Comparison of ENCODE assay signal across 9 cellular contexts in the genomic region with DNA sequence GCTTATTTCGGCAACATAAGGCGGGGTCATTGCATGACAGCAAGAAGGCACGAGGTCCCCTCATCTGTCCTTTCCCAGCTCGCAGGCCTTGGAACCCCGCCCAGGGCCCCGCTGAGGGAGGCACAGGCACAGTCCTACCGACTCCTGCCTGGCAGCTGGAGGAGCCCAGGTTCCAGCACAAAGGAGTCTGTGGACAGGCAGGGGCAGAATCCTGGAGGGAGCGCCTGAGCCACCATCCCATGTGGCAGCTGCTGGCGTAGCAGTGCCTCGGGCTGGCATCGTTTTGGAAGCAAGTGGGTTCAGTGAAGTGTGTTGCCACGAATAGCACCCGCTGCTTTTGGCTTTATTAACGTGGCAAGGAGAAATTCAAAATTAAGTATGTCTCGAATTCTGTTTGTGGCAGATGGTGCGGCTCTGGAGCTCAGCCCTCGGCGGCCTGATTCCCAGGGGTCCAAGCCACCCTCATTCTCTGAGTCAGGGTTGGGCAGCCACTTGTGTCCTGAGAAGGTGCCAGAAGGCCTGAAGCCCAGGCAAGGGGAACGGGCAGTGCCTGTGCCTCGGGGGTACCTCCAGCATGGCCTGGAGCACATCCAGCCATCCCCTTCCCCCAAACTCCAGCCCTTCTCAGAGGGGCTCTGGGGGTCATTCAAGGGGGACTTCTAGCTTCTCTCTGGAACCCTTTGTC. TPM values are rescaled to one million over a fixed set of nuclear protein-coding genes. Genes with fewer than 3 reads are reported as not detected.
DNase-seq lines count a peak whose midpoint lies in the region; ATAC-seq and TF ChIP-seq lines count a peak whose summit lies in the region.
"Had no signal": no experiment of that assay in that cellular context is flagged by ENCODE, and none has a peak within 500 bp of the region (broad histone marks: within the 10 kb centered on the region; RNA-seq: fewer than 3 reads in every experiment).

No MANE protein-coding gene starts in this region.

- DNase-seq in NCI-H1694 (lab: John Stamatoyannopoulos, UW) (peak; percentile 80), endodermal cell (peak; percentile 67), SJCRH30 (no peak), UCSD-AML1 (lab: John Stamatoyannopoulos, UW; ENCODE audit: unreplicated experiment) (no peak)

- no peak for TF ChIP-seq CTCF in 22Rv1 (IDR thresholded peaks at IDR 0.05)
- TF ChIP-seq CTCF in endodermal cell (conservative IDR thresholded peaks at IDR 0.05) = no peak

- H3K27ac Mint-ChIP-seq in endodermal cell = no peak overlapping the region
- H3K27ac Mint-ChIP-seq: activated naive CD4-positive, alpha-beta T cell treated with anti-CD3 and anti-CD28 coated beads, Interleukin-2, amount 50 U/mL, for 24 hours had no signal

- no peak overlapping the region for H3K4me3 Mint-ChIP-seq in endodermal cell
- H3K4me3 Mint-ChIP-seq: activated naive CD4-positive, alpha-beta T cell treated with anti-CD3 and anti-CD28 coated beads, Interleukin-2, amount 50 U/mL, for 24 hours had no signal

- H3K9me3 Mint-ChIP-seq in endodermal cell = no peaks in the 10 kb centered on the region
- H3K9me3 Mint-ChIP-seq: activated naive CD4-positive, alpha-beta T cell treated with anti-CD3 and anti-CD28 coated beads, Interleukin-2, amount 50 U/mL, for 24 hours had no signal

- 94 to 95% methylated on average over 13 to 20 of the region's 20 CpGs for WGBS in endodermal cell (ENCODE audit: insufficient coverage in 1 of 2, insufficient read length in 1 of 2), 2 experiments
- WGBS in mesodermal cell (ENCODE audit: insufficient coverage in 2 of 2), 2 experiments = 92 to 94% methylated on average over 19 of the region's 20 CpGs

- H3K4me3 ChIP-seq in endodermal cell (ENCODE audit: low read length) = no peak overlapping the region
- H3K4me3 ChIP-seq in mesodermal cell (ENCODE audit: extremely low read depth, insufficient read depth, low read length, poor library complexity, severe bottlenecking) = no peak overlapping the region
- H3K4me3 ChIP-seq in SJCRH30 = no peak overlapping the region

- peaks cover 1% of the 10 kb centered on the region for H3K36me3 Mint-ChIP-seq in endodermal cell (ENCODE audit: low read depth)
- H3K36me3 Mint-ChIP-seq: activated naive CD4-positive, alpha-beta T cell treated with anti-CD3 and anti-CD28 coated beads, Interleukin-2, amount 50 U/mL, for 24 hours had no signal

- ATAC-seq in GM18868 (IDR thresholded peaks at IDR 0.05; ENCODE audit: unreplicated experiment) = no peak
- no peak for ATAC-seq in HG03045 (IDR thresholded peaks at IDR 0.05; ENCODE audit: unreplicated experiment)

- no peaks in the 10 kb centered on the region for H3K27me3 Mint-ChIP-seq in endodermal cell (ENCODE audit: insufficient read depth)
- H3K27me3 Mint-ChIP-seq: activated naive CD4-positive, alpha-beta T cell treated with anti-CD3 and anti-CD28 coated beads, Interleukin-2, amount 50 U/mL, for 24 hours had no signal

- H3K9ac ChIP-seq in endodermal cell (ENCODE audit: extremely low read depth, low read length, poor library complexity, severe bottlenecking) = no peak overlapping the region

- H3K9me3 ChIP-seq in endodermal cell (ENCODE audit: control insufficient read depth, low read length) (no peaks in the 10 kb centered on the region), mesodermal cell (ENCODE audit: control insufficient read depth, low read length) (no peaks in the 10 kb centered on the region), SJCRH30 (replicated peaks) (no peaks in the 10 kb centered on the region)

- no peaks in the 10 kb centered on the region for H3K27me3 ChIP-seq in endodermal cell (ENCODE audit: control insufficient read depth, insufficient read depth, low read length, poor library complexity, severe bottlenecking)
- H3K27me3 ChIP-seq in SJCRH30 = no peaks in the 10 kb centered on the region

- peaks cover 17% of the 10 kb centered on the region for H3K4me1 Mint-ChIP-seq in endodermal cell

- no peaks in the 10 kb centered on the region for H3K36me3 ChIP-seq in endodermal cell (ENCODE audit: control insufficient read depth, insufficient read depth, low read length)
- peaks cover 6% of the 10 kb centered on the region for H3K36me3 ChIP-seq in mesodermal cell (ENCODE audit: control insufficient read depth, insufficient read depth, low read length)
- no peaks in the 10 kb centered on the region for H3K36me3 ChIP-seq in SJCRH30

- H3K4me1 ChIP-seq in endodermal cell (ENCODE audit: control insufficient read depth, insufficient read depth, low read length) (peaks cover 9% of the 10 kb centered on the region), mesodermal cell (ENCODE audit: control insufficient read depth, insufficient read depth, low read length, poor library complexity, severe bottlenecking) (peaks cover 15% of the 10 kb centered on the region), SJCRH30 (no peaks in the 10 kb centered on the region; the same call in 1 of the 2 replicates)

- H3K27ac ChIP-seq in 22Rv1 (0 out of 2 replicates have a peak overlapping the region, but pooled peaks have one; percentile 22), endodermal cell (ENCODE audit: low read depth, low read length) (no peak overlapping the region), mesodermal cell (ENCODE audit: low read depth, low read length, severe bottlenecking) (peak overlapping the region; percentile 86), SJCRH30 (no peak overlapping the region)

RNA-seq across cellular contexts. Expression of a gene that starts 35.9 kb away (rescaled TPM):
- total RNA-seq in endodermal cell = 1 to 10 TPM; 6.9 to 9.1 TPM
- 8.2 TPM for polyA plus RNA-seq in endodermal cell (2013, experiment 1 of 2)
- polyA plus RNA-seq in endodermal cell (2013, experiment 2 of 2) = 8.4 TPM
- 8.6 TPM for polyA plus RNA-seq in mesodermal cell (2013, experiment 1 of 2)
- polyA plus RNA-seq in mesodermal cell (2013, experiment 2 of 2) = 6.1 TPM
- 8.1 and 9.6 TPM in 2 replicates for total RNA-seq in SJCRH30 (2014; rRNA removed; shearing (Covaris generic))

RNA-seq across cellular contexts. Expression of a gene that starts 59.4 kb away (rescaled TPM):
- total RNA-seq in endodermal cell = 10 to 100 TPM; 19.6 to 27.6 TPM
- polyA plus RNA-seq in endodermal cell (2013, experiment 1 of 2) = 25.2 TPM
- 24.0 TPM for polyA plus RNA-seq in endodermal cell (2013, experiment 2 of 2)
- polyA plus RNA-seq in mesodermal cell (2013, experiment 1 of 2) = 32.6 TPM
- polyA plus RNA-seq in mesodermal cell (2013, experiment 2 of 2) = 26.7 TPM
- 2.9 and 4.1 TPM in 2 replicates for total RNA-seq in SJCRH30 (2014; rRNA removed; shearing (Covaris generic))

Comparison
In these comparisons a context has a peak if more than half of its experiments do, and no peak if none do; other contexts are left out.
1. H3K27ac ChIP-seq: peak in 22Rv1 (single experiment) and mesodermal cell (single experiment); none in endodermal cell (single experiment) and SJCRH30 (single experiment).
2. DNase-seq: peak in NCI-H1694 (single experiment) and endodermal cell (single experiment); none in SJCRH30 (0 of 2) and UCSD-AML1 (single experiment).